Comparison of ENCODE assay signal across 1 cellular context in the genomic region with DNA sequence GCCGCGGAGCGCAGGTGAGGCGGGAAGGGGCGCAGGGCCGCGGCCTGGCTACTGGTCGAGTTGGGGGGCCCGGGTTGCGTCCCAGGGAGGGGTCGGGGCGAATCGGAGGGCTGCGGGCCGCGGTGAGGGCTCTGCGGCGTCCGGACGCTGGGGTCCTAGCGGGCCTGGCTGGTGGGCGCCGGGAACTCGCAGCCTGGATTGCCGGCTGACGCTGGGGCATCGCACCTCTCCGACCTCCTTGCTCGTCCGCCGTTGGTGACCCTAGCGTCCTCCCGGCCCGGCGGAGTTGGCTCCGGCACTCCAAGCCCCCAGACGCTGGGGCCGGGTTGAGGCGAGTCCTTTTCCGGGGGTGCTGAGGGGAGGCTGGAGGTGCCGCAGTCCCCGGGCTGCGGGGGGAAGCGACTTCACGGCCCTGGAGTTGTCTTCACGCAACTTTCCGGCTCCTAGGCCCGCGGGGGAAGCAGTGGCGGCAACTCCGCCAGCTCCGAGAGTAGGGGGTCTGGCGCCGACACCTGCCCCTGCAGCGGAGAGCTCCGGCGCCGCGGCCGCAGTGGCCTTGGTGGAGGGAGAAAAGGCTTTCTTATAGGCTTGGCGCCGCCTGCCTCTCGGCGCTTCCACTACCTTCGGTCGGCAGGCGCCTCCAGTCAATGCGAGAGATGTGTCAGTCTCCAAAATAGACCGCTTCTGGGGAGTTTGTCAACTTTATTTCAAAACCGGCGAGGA.
TF ChIP-seq lines count a peak whose summit lies in the region.

No MANE protein-coding gene starts in this region.

TF ChIP-seq in K562, 482 proteins besides CTCF, POLR2A, EP300 and RAD21 (continued from another document):
- peak; percentile 15 for TF ChIP-seq HMGN3 (IDR thresholded peaks at IDR 0.05; ENCODE audit: borderline replicate concordance, extremely low read depth, insufficient read length, low read depth, low read length)
- TF ChIP-seq CEBPB (tag; IDR thresholded peaks at IDR 0.05) = no peak
- no peak for TF ChIP-seq PBX2 (CRISPR knock-in tag; IDR thresholded peaks at IDR 0.05; ENCODE audit: low read depth)
- TF ChIP-seq PBX2 (tag; conservative IDR thresholded peaks at IDR 0.05; ENCODE audit: low read depth) = no peak
- TF ChIP-seq PTBP1 (IDR thresholded peaks at IDR 0.05; ENCODE audit: low read depth, low read length) = no peak
- TF ChIP-seq, protein P1, sequence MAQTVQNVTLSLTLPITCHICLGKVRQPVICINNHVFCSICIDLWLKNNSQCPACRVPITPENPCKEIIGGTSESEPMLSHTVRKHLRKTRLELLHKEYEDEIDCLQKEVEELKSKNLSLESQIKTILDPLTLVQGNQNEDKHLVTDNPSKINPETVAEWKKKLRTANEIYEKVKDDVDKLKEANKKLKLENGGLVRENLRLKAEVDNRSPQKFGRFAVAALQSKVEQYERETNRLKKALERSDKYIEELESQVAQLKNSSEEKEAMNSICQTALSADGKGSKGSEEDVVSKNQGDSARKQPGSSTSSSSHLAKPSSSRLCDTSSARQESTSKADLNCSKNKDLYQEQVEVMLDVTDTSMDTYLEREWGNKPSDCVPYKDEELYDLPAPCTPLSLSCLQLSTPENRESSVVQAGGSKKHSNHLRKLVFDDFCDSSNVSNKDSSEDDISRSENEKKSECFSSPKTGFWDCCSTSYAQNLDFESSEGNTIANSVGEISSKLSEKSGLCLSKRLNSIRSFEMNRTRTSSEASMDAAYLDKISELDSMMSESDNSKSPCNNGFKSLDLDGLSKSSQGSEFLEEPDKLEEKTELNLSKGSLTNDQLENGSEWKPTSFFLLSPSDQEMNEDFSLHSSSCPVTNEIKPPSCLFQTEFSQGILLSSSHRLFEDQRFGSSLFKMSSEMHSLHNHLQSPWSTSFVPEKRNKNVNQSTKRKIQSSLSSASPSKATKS (CRISPR knock-in tag; IDR thresholded peaks at IDR 0.05) = no peak
- TF ChIP-seq SNAPC5 (CRISPR knock-in tag; IDR thresholded peaks at IDR 0.05) = no peak
- peak; percentile 29 for TF ChIP-seq RBBP5 (IDR thresholded peaks at IDR 0.05; ENCODE audit: borderline replicate concordance, insufficient read depth, low read length, poor library complexity, severe bottlenecking)
- TF ChIP-seq HOMEZ (CRISPR knock-in tag; IDR thresholded peaks at IDR 0.05) = no peak
- no peak for TF ChIP-seq NFIC (IDR thresholded peaks at IDR 0.05)
- TF ChIP-seq DPF2 (IDR thresholded peaks at IDR 0.05) = no peak
